ENCODE assay signal across 34 cellular contexts in the genomic region with DNA sequence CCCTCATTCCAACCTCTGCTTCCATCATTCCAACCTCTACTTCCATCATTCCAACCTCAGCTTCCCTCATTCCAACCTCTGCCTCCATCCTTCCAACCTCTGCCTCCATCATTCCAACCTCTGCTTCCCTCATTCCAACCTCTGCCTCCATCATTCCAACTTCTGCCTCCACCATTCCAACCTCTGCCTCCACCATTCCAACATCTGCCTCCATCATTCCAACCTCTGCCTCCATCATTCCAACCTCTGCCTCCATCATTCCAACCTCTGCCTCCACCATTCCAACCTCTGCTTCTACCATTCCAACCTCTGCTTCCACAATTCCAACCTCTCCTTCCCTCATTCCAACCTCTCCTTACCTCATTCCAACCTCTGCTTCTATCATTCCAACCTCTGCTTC.
"Had no signal": no experiment of that assay in that cellular context is flagged by ENCODE, and none has a peak within 500 bp of the region (broad histone marks: within the 10 kb centered on the region; RNA-seq: fewer than 3 reads in every experiment).

No MANE protein-coding gene starts in this region.

- H3K9me3 ChIP-seq: MG63 had no signal

- DNase-seq: Kasumi-1, MG63, MM.1S, MV-4-11, NCI-H1048, NCI-H1092, NCI-H1092 treated with DMSO at 0.1 percent for 48 hours, NCI-H1105, NCI-H1105 treated with DMSO at 0.1 percent for 48 hours, NCI-H1417, NCI-H1417 treated with DMSO at 0.1 percent for 48 hours, NCI-H1436, NCI-H1436 treated with DMSO at 0.1 percent for 48 hours, NCI-H146, NCI-H1694, NCI-H1694 treated with DMSO at 0.1 percent for 48 hours, NCI-H187, NCI-H187 treated with DMSO at 0.1 percent for 48 hours, NCI-H1930, NCI-H2029, NCI-H2029 treated with DMSO at 0.1 percent for 48 hours, NCI-H2081, NCI-H2081 treated with DMSO at 0.1 percent for 48 hours, NCI-H2107, NCI-H2171, NCI-H2171 treated with DMSO at 0.1 percent for 48 hours, NCI-H2227 treated with DMSO at 0.1 percent for 48 hours, NCI-H226, NCI-H345, NCI-H446, NCI-H446 treated with DMSO at 0.1 percent for 48 hours, NCI-H510A, NCI-H510A treated with DMSO at 0.1 percent for 48 hours, NCI-H524 treated with DMSO at 0.1 percent for 48 hours had no signal

- H3K36me3 ChIP-seq: MG63 had no signal

- H3K27me3 ChIP-seq: MG63 had no signal

- H3K4me3 ChIP-seq: MG63 had no signal
